15 cellular contexts compared by ENCODE assay signal in the genomic region with DNA sequence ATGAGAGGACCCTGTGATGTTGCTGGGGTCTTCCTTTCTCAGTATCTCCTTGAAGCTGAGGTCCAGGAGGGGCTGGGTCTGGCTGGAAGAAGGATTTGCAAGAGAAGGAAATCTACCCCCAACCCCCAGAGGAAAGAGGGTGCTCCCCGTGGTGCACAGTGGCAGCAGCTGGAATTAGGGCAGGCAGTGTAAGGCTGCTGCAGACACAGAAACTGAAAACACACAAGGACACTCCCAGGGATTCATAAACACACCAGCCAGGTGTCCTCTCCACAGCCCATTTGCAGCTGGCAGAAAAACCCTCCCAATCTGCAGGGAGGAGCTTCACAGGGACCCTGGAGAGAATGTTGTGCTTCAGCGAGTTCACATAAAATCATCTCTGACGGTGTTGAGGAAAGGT.
A peak's percentile ranks its signal among the peaks of the same experiment; 100 is the strongest.
DNase-seq lines count a peak whose midpoint lies in the region; ATAC-seq and TF ChIP-seq lines count a peak whose summit lies in the region.
"Had no signal": no experiment of that assay in that cellular context is flagged by ENCODE, and none has a peak within 500 bp of the region (broad histone marks: within the 10 kb centered on the region; RNA-seq: fewer than 3 reads in every experiment).

No MANE protein-coding gene starts in this region.

- intact Hi-C loops in mammary epithelial cell (cut with micrococcal nuclease) (no loop called here), MCF 10A (cut with micrococcal nuclease) (no loop called here), lower lobe of right lung (cut with DNase I) (no loop called here)
- intact Hi-C loops in activated CD4-positive, alpha-beta memory T cell treated with anti-CD3 and anti-CD28 coated beads for 36 hours (cut with micrococcal nuclease) = no loop called here

- H3K4me1 ChIP-seq in mammary epithelial cell (ENCODE audit: insufficient read depth, low read length) (peaks cover 19% of the 10 kb centered on the region), lower lobe of right lung (no peaks in the 10 kb centered on the region)
- H3K4me1 ChIP-seq: Caco-2, gastroesophageal sphincter, transverse colon had no signal

- no peak overlapping the region for H3K4me3 ChIP-seq in mammary epithelial cell (replicated peaks in 1 of 3; ENCODE audit: insufficient read depth in 1 of 3, low read depth in 2 of 3, low read length in 3 of 3)
- H3K4me3 ChIP-seq in lower lobe of right lung = no peak overlapping the region
- H3K4me3 ChIP-seq: gastroesophageal sphincter, transverse colon had no signal

- H3K9ac ChIP-seq in mammary epithelial cell (ENCODE audit: insufficient read depth, low read length) = no peak overlapping the region

- H4K20me1 ChIP-seq in mammary epithelial cell (ENCODE audit: insufficient read depth, low read length) = no peaks in the 10 kb centered on the region

- DNase-seq in mammary epithelial cell (no peak), MCF 10A (ENCODE audit: unreplicated experiment) (no peak), NCI-H2107 (lab: John Stamatoyannopoulos, UW) (peak; percentile 21), smooth muscle cell of the brain vasculature (ENCODE audit: low read depth, low spot score) (peak; percentile 1), lower lobe of right lung (no peak), NOMO-1 treated with dmso at 0.1 percent for 144 hours (lab: John Stamatoyannopoulos, UW; ENCODE audit: unreplicated experiment) (no peak)
- DNase-seq in activated CD4-positive, alpha-beta memory T cell treated with anti-CD3 and anti-CD28 coated beads for 36 hours = no peak
- DNase-seq: Caco-2; stimulated activated CD4-positive, alpha-beta T cell treated with anti-CD3 and anti-CD28 coated beads, Interleukin-4, amount 100 ng/mL, for 4 hours; transverse colon had no signal

- peaks cover 41% of the 10 kb centered on the region for H3K27me3 Mint-ChIP-seq in MCF 10A (ENCODE audit: insufficient read depth, unreplicated experiment)
- peaks cover 3% of the 10 kb centered on the region for H3K27me3 Mint-ChIP-seq in activated CD4-positive, alpha-beta memory T cell treated with anti-CD3 and anti-CD28 coated beads for 36 hours

- dilution Hi-C loops in mammary epithelial cell (cut with HindIII; ENCODE audit: low sequenced_read_pairs) = no loop called here

- no peaks in the 10 kb centered on the region for H3K79me2 ChIP-seq in mammary epithelial cell (ENCODE audit: insufficient read depth, low read length)

- peaks cover 10% of the 10 kb centered on the region for H3K4me1 Mint-ChIP-seq in MCF 10A (ENCODE audit: insufficient read depth, unreplicated experiment)
- no peaks in the 10 kb centered on the region for H3K4me1 Mint-ChIP-seq in activated CD4-positive, alpha-beta memory T cell treated with anti-CD3 and anti-CD28 coated beads for 36 hours (ENCODE audit: low read depth)
- H3K4me1 Mint-ChIP-seq: memory B cell, neural crest cell had no signal

- WGBS in mammary epithelial cell (ENCODE audit: low coverage, missing lambda C conversion rate) = 64% methylated on average over 3 of the region's 3 CpGs

- H3K4me3 Mint-ChIP-seq in MCF 10A (ENCODE audit: unreplicated experiment) = no peak overlapping the region
- H3K4me3 Mint-ChIP-seq in activated CD4-positive, alpha-beta memory T cell treated with anti-CD3 and anti-CD28 coated beads for 36 hours = no peak overlapping the region
- H3K4me3 Mint-ChIP-seq: memory B cell; neural crest cell; T-helper 2 cell treated with Interferon-gamma antibody and Interleukin-4, amounts not matched to agents 5 μg/mL and 100 μg/mL, for 36 hours had no signal

- POLR2A ChIA-PET in MCF 10A (lab: Yijun Ruan, JAX) = interaction anchor here (0.6 kb wide), 1 partner anchor 62 kb away, joined by 3 read pairs; no protein-coding TSS in a partner anchor
- POLR2A ChIA-PET in activated CD4-positive, alpha-beta memory T cell treated with anti-CD3 and anti-CD28 coated beads for 36 hours (lab: Charles Lee) = no interaction called here

- H3K9me3 Mint-ChIP-seq in MCF 10A (ENCODE audit: unreplicated experiment) = no peaks in the 10 kb centered on the region
- no peaks in the 10 kb centered on the region for H3K9me3 Mint-ChIP-seq in activated CD4-positive, alpha-beta memory T cell treated with anti-CD3 and anti-CD28 coated beads for 36 hours
- H3K9me3 Mint-ChIP-seq: memory B cell; neural crest cell; T-helper 2 cell treated with Interferon-gamma antibody and Interleukin-4, amounts not matched to agents 5 μg/mL and 100 μg/mL, for 36 hours had no signal

- no peak for TF ChIP-seq CTCF in mammary epithelial cell (conservative IDR thresholded peaks at IDR 0.05 in 1 of 2, IDR thresholded peaks at IDR 0.05 in 1 of 2; ENCODE audit: extremely low read depth in 1 of 2, insufficient read depth in 1 of 2, low read depth in 1 of 2, low read length in 2 of 2)
- no peak for TF ChIP-seq CTCF in MCF 10A (IDR thresholded peaks at IDR 0.05; ENCODE audit: unreplicated experiment)
- no peak for TF ChIP-seq CTCF in VCaP (conservative IDR thresholded peaks at IDR 0.05)
- no peak for TF ChIP-seq CTCF in lower lobe of right lung (IDR thresholded peaks at IDR 0.05)

- no peaks in the 10 kb centered on the region for H3K27me3 ChIP-seq in mammary epithelial cell (ENCODE audit: insufficient read depth, low read length)
- peaks cover 6% of the 10 kb centered on the region for H3K27me3 ChIP-seq in lower lobe of right lung (ENCODE audit: low read depth)
- H3K27me3 ChIP-seq: transverse colon had no signal

- in situ Hi-C loops in mammary epithelial cell (cut with MboI; ENCODE audit: low sequenced_read_pairs in 2 of 2) = no loop called here

- H3K9me3 ChIP-seq in mammary epithelial cell (replicated peaks; ENCODE audit: insufficient read depth, low read length) (no peaks in the 10 kb centered on the region), lower lobe of right lung (no peaks in the 10 kb centered on the region)
- H3K9me3 ChIP-seq: gastroesophageal sphincter, transverse colon had no signal

- H3K36me3 ChIP-seq in mammary epithelial cell (ENCODE audit: insufficient read depth, low read length) = no peaks in the 10 kb centered on the region
- no peaks in the 10 kb centered on the region for H3K36me3 ChIP-seq in lower lobe of right lung
- H3K36me3 ChIP-seq: gastroesophageal sphincter, transverse colon had no signal

- H3K27ac Mint-ChIP-seq in MCF 10A (ENCODE audit: low read depth, unreplicated experiment) = no peak overlapping the region
- no peak overlapping the region for H3K27ac Mint-ChIP-seq in activated CD4-positive, alpha-beta memory T cell treated with anti-CD3 and anti-CD28 coated beads for 36 hours
- H3K27ac Mint-ChIP-seq: memory B cell; T-helper 2 cell treated with Interferon-gamma antibody and Interleukin-4, amounts not matched to agents 5 μg/mL and 100 μg/mL, for 36 hours had no signal

- H2AFZ ChIP-seq in mammary epithelial cell (ENCODE audit: low read depth, low read length) = no peak overlapping the region

- ATAC-seq in lower lobe of right lung = no peak
- ATAC-seq: gastroesophageal sphincter had no signal

- H3K4me2 ChIP-seq in mammary epithelial cell (ENCODE audit: insufficient read depth, low read depth, low read length) = peak overlapping the region; percentile 32

- no peak overlapping the region for H3K27ac ChIP-seq in mammary epithelial cell (ENCODE audit: insufficient read depth, low read depth, low read length)
- peak overlapping the region; percentile 72 for H3K27ac ChIP-seq in VCaP
- no peak overlapping the region for H3K27ac ChIP-seq in lower lobe of right lung
- H3K27ac ChIP-seq: gastroesophageal sphincter, transverse colon had no signal

- CTCF ChIA-PET in mammary epithelial cell (lab: Charles Lee; ENCODE audit: low non-redundant PET) (interaction anchor here (0.5 kb wide), 1 partner anchor 29 kb away, joined by 4 read pairs; no protein-coding TSS in a partner anchor), MCF 10A (lab: Yijun Ruan, JAX) (interaction anchor here (0.6 to 1.8 kb wide), 4 partner anchors 10 to 44 kb away, joined by 3 to 13 read pairs (median 3); no protein-coding TSS in a partner anchor)
- CTCF ChIA-PET in activated CD4-positive, alpha-beta memory T cell treated with anti-CD3 and anti-CD28 coated beads for 36 hours (lab: Charles Lee) = no interaction called here

- H3K36me3 Mint-ChIP-seq in MCF 10A (ENCODE audit: insufficient read depth, unreplicated experiment) = peaks cover 9% of the 10 kb centered on the region
- no peaks in the 10 kb centered on the region for H3K36me3 Mint-ChIP-seq in activated CD4-positive, alpha-beta memory T cell treated with anti-CD3 and anti-CD28 coated beads for 36 hours
- H3K36me3 Mint-ChIP-seq: memory B cell had no signal

- no TSS peak for BruUV-seq in mammary epithelial cell (replicated peaks; lab: Mats Ljungman, UMichigan)
- no TSS peak for BruUV-seq in MCF 10A (replicated peaks; lab: Mats Ljungman, UMichigan)

Comparison
In these comparisons a context has a peak if more than half of its experiments do, and no peak if none do; other contexts are left out.
1. DNase-seq: peak in NCI-H2107 (single experiment) and smooth muscle cell of the brain vasculature (single experiment); none in mammary epithelial cell (single experiment), MCF 10A (single experiment), activated CD4-positive, alpha-beta memory T cell treated with anti-CD3 and anti-CD28 coated beads for 36 hours (single experiment), lower lobe of right lung (single experiment) and NOMO-1 treated with dmso at 0.1 percent for 144 hours (single experiment).